14 cellular contexts compared by ENCODE assay signal in the genomic region with DNA sequence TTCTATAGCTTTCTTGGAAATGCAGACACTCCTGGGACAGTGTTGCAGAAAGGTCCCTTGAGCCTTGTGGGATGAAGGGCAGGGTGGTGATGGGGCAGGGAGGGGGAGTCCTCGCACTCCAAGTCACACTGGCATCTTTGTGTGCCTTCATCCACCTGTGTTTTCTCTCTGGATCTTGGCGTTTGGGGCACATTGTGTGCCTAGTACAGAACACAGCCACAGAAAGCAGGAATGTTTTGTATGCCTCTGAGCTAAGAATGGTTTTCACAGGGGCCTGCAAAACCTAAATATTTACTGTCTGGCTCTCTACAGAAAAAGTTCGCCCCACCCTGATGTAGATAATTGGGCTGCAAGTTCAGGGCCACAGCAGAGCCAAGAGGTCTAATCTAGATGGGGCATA. TPM values are rescaled to one million over a fixed set of nuclear protein-coding genes. Genes with fewer than 3 reads are reported as not detected.
"Had no signal": no experiment of that assay in that cellular context is flagged by ENCODE, and none has a peak within 500 bp of the region (broad histone marks: within the 10 kb centered on the region; RNA-seq: fewer than 3 reads in every experiment).

No MANE protein-coding gene starts in this region.

- H3K36me3 ChIP-seq: ascending aorta had no signal

- H3K4me3 Mint-ChIP-seq: activated naive CD8-positive, alpha-beta T cell treated with anti-CD3 and anti-CD28 coated beads, Interleukin-2, amount 50 U/mL, for 24 hours; activated T-helper 1 cell treated with anti-CD3 and anti-CD28 coated beads, Interleukin-12 subunit alpha, Interleukin-12 subunit beta, Interleukin-2, Interleukin-4 antibody, amounts not matched to agents 30 ng/mL and 10 ng/mL and 1 ng/mL, durations not matched to agents 14 hours and 24 hours and 36 hours; immature natural killer cell; T-cell had no signal

- H3K9me3 ChIP-seq: ascending aorta had no signal

- H3K27me3 ChIP-seq: ascending aorta had no signal

- H3K27ac ChIP-seq: ascending aorta, coronary artery, SK-N-MC had no signal

- H3K4me1 ChIP-seq: ascending aorta had no signal

- ATAC-seq: activated naive CD8-positive, alpha-beta T cell treated with anti-CD3 and anti-CD28 coated beads, Interleukin-2, amount 50 U/mL, for 24 hours; T-cell had no signal

- H3K27ac Mint-ChIP-seq: activated naive CD8-positive, alpha-beta T cell treated with anti-CD3 and anti-CD28 coated beads, Interleukin-2, amount 50 U/mL, for 24 hours; activated T-helper 1 cell treated with anti-CD3 and anti-CD28 coated beads, Interleukin-12 subunit alpha, Interleukin-12 subunit beta, Interleukin-2, Interleukin-4 antibody, amounts not matched to agents 30 ng/mL and 10 ng/mL and 1 ng/mL, durations not matched to agents 14 hours and 24 hours and 36 hours; immature natural killer cell; T-cell had no signal

- DNase-seq: activated CD4-positive, alpha-beta T cell treated with anti-CD3 and anti-CD28 coated beads for 4 hours; activated naive CD4-positive, alpha-beta T cell treated with Interleukin-2 at 50 U/mL for 16 hours; activated naive CD8-positive, alpha-beta T cell treated with anti-CD3 and anti-CD28 coated beads, Interleukin-2, amount 50 U/mL, for 24 hours; effector memory CD4-positive, alpha-beta T cell; immature natural killer cell; mesendoderm; stimulated activated CD4-positive, alpha-beta T cell treated with anti-CD3 and anti-CD28 coated beads, Interleukin-4, amount 100 ng/mL, for 4 hours; T-cell; T1000 had no signal

- H3K4me3 ChIP-seq: ascending aorta, coronary artery, SK-N-MC had no signal

- H3K36me3 Mint-ChIP-seq: T-cell had no signal

- H3K9me3 Mint-ChIP-seq: activated naive CD8-positive, alpha-beta T cell treated with anti-CD3 and anti-CD28 coated beads, Interleukin-2, amount 50 U/mL, for 24 hours; activated T-helper 1 cell treated with anti-CD3 and anti-CD28 coated beads, Interleukin-12 subunit alpha, Interleukin-12 subunit beta, Interleukin-2, Interleukin-4 antibody, amounts not matched to agents 30 ng/mL and 10 ng/mL and 1 ng/mL, durations not matched to agents 14 hours and 24 hours and 36 hours; immature natural killer cell; T-cell had no signal

RNA-seq across cellular contexts. Expression of gene MYZAP, which starts 5.7 kb away (rescaled TPM):
- total RNA-seq: activated T-helper 1 cell treated with anti-CD3 and anti-CD28 coated beads, Interleukin-12 subunit alpha, Interleukin-12 subunit beta, Interleukin-2, Interleukin-4 antibody, amounts not matched to agents 30 ng/mL and 10 ng/mL and 1 ng/mL, durations not matched to agents 14 hours and 24 hours and 36 hours had no signal
- polyA plus RNA-seq: neural cell had no signal
